Comparison of ENCODE assay signal across 9 cellular contexts in genomic region chr12:64088431-64089349, GRCh38.
A peak's percentile ranks its signal among the peaks of the same experiment; 100 is the strongest.
DNase-seq lines count a peak whose midpoint lies in the region; ATAC-seq and TF ChIP-seq lines count a peak whose summit lies in the region.
"Had no signal": no experiment of that assay in that cellular context is flagged by ENCODE, and none has a peak within 500 bp of the region (broad histone marks: within the 10 kb centered on the region; RNA-seq: fewer than 3 reads in every experiment).

No MANE protein-coding gene starts in this region.

- peak overlapping the region; percentile 73 for H3K27ac ChIP-seq in right cardiac atrium (ENCODE audit: low read length)
- peak overlapping the region; percentile 73 for H3K27ac ChIP-seq in skeletal muscle tissue (ENCODE audit: low read depth, low read length)

- no peak overlapping the region for H3K9ac ChIP-seq in skeletal muscle tissue (ENCODE audit: low read depth in 1 of 3, low read length in 3 of 3)

- no peaks in the 10 kb centered on the region for H3K27me3 ChIP-seq in right cardiac atrium (ENCODE audit: control insufficient read depth, insufficient read depth)
- H3K27me3 ChIP-seq in skeletal muscle tissue (ENCODE audit: control insufficient read depth in 3 of 3, insufficient read depth in 3 of 3, low read length in 3 of 3): no peaks in the 10 kb centered on the region

- no peaks in the 10 kb centered on the region for H3K9me3 ChIP-seq in right cardiac atrium (ENCODE audit: control insufficient read depth, low read length)
- H3K9me3 ChIP-seq in skeletal muscle tissue (ENCODE audit: control insufficient read depth in 3 of 3, low read length in 3 of 3): no peaks in the 10 kb centered on the region

- H3K27me3 Mint-ChIP-seq in WTC11 (ENCODE audit: low read depth): no peaks in the 10 kb centered on the region
- no peaks in the 10 kb centered on the region for H3K27me3 Mint-ChIP-seq in activated CD4-positive, alpha-beta T cell treated with anti-CD3 and anti-CD28 coated beads, Interleukin-2, amount 10 ng/mL, durations not matched to agents 24 days and 14 days

- POLR2A ChIA-PET in WTC11 (lab: Charles Lee): no interaction called here

- peaks cover 25% of the 10 kb centered on the region for H3K4me1 Mint-ChIP-seq in WTC11
- H3K4me1 Mint-ChIP-seq in activated CD4-positive, alpha-beta T cell treated with anti-CD3 and anti-CD28 coated beads, Interleukin-2, amount 10 ng/mL, durations not matched to agents 24 days and 14 days: peaks cover 2% of the 10 kb centered on the region
- H3K4me1 Mint-ChIP-seq: central memory CD8-positive, alpha-beta T cell had no signal

- H3K27ac Mint-ChIP-seq in WTC11: peak overlapping the region; percentile 33
- H3K27ac Mint-ChIP-seq in activated CD4-positive, alpha-beta T cell treated with anti-CD3 and anti-CD28 coated beads, Interleukin-2, amount 10 ng/mL, durations not matched to agents 24 days and 14 days: no peak overlapping the region

- no peaks in the 10 kb centered on the region for H3K36me3 Mint-ChIP-seq in WTC11
- H3K36me3 Mint-ChIP-seq in activated CD4-positive, alpha-beta T cell treated with anti-CD3 and anti-CD28 coated beads, Interleukin-2, amount 10 ng/mL, durations not matched to agents 24 days and 14 days (ENCODE audit: low read depth): no peaks in the 10 kb centered on the region

- H3K36me3 ChIP-seq in skeletal muscle tissue (ENCODE audit: control insufficient read depth in 3 of 3, insufficient read depth in 3 of 3, low read length in 3 of 3): no peaks in the 10 kb centered on the region

- no peak for TF ChIP-seq CTCF in WTC11 (IDR thresholded peaks at IDR 0.05)

- intact Hi-C loops in right cardiac atrium (cut with DNase I): loop anchor here in 3 of 4 donors (10.0 kb wide), 1 partner anchor 244 kb away; the partner anchor contains the start of gene SRGAP1 (in 3 of the 3)
- intact Hi-C loops in activated CD4-positive, alpha-beta T cell treated with anti-CD3 and anti-CD28 coated beads, Interleukin-2, amount 10 ng/mL, durations not matched to agents 24 days and 14 days (cut with micrococcal nuclease): no loop called here

- CTCF ChIA-PET in WTC11 (lab: Charles Lee): no interaction called here

- 20% methylated on average over 12 of the region's 12 CpGs for WGBS in right cardiac atrium

- ATAC-seq in WTC11 (peak; percentile 85), right cardiac atrium (peak; percentile 97 to 98), HG02588 (IDR thresholded peaks at IDR 0.05; ENCODE audit: unreplicated experiment) (no peak)

- DNase-seq in AG20443 (ENCODE audit: low spot score): peak; percentile 83
- peak; percentile 98 for DNase-seq in LHCN-M2 (ENCODE audit: low read depth)
- no peak for DNase-seq in WTC11 (ENCODE audit: low spot score)
- peak in 2 of 3 donors; percentile 33 to 63 for DNase-seq in right cardiac atrium
- no peak for DNase-seq in G401 (ENCODE audit: low spot score)
- DNase-seq in activated CD4-positive, alpha-beta T cell treated with anti-CD3 and anti-CD28 coated beads, Interleukin-2, amount 10 ng/mL, durations not matched to agents 24 days and 14 days: no peak

- H3K4me3 ChIP-seq in right cardiac atrium (ENCODE audit: low read length): no peak overlapping the region
- peak overlapping the region; percentile 23 to 34 (median 23) for H3K4me3 ChIP-seq in skeletal muscle tissue (ENCODE audit: low read length in 3 of 3)

- no peak overlapping the region for H3K4me3 Mint-ChIP-seq in WTC11
- H3K4me3 Mint-ChIP-seq in activated CD4-positive, alpha-beta T cell treated with anti-CD3 and anti-CD28 coated beads, Interleukin-2, amount 10 ng/mL, durations not matched to agents 24 days and 14 days: no peak overlapping the region
- H3K4me3 Mint-ChIP-seq: central memory CD8-positive, alpha-beta T cell had no signal

- H3K9me3 Mint-ChIP-seq in WTC11: no peaks in the 10 kb centered on the region
- H3K9me3 Mint-ChIP-seq in activated CD4-positive, alpha-beta T cell treated with anti-CD3 and anti-CD28 coated beads, Interleukin-2, amount 10 ng/mL, durations not matched to agents 24 days and 14 days: no peaks in the 10 kb centered on the region
- H3K9me3 Mint-ChIP-seq: central memory CD8-positive, alpha-beta T cell had no signal

- H3K4me1 ChIP-seq in right cardiac atrium (ENCODE audit: control insufficient read depth, insufficient read depth, low read length) (peaks cover 6% of the 10 kb centered on the region), skeletal muscle tissue (ENCODE audit: control insufficient read depth in 3 of 3, insufficient read depth in 3 of 3, low read length in 3 of 3) (peaks cover 13 to 19% (median 16%) of the 10 kb centered on the region in 3 donors)

- in situ Hi-C loops in G401 (cut with HindIII; ENCODE audit: low sequenced_read_pairs): no loop called here

TF ChIP-seq in WTC11, 78 proteins besides CTCF, POLR2A, EP300 and RAD21:
- TF ChIP-seq SMAD3 (CRISPR knock-in tag; IDR thresholded peaks at IDR 0.05; ENCODE audit: borderline replicate concordance) (no peak), NFE2L1 (CRISPR knock-in tag; IDR thresholded peaks at IDR 0.05) (no peak), ZNF532 (CRISPR knock-in tag; IDR thresholded peaks at IDR 0.05; ENCODE audit: borderline replicate concordance) (no peak), NFYB (CRISPR knock-in tag; conservative IDR thresholded peaks at IDR 0.05; ENCODE audit: low read depth) (no peak)
- TF ChIP-seq, protein P1, sequence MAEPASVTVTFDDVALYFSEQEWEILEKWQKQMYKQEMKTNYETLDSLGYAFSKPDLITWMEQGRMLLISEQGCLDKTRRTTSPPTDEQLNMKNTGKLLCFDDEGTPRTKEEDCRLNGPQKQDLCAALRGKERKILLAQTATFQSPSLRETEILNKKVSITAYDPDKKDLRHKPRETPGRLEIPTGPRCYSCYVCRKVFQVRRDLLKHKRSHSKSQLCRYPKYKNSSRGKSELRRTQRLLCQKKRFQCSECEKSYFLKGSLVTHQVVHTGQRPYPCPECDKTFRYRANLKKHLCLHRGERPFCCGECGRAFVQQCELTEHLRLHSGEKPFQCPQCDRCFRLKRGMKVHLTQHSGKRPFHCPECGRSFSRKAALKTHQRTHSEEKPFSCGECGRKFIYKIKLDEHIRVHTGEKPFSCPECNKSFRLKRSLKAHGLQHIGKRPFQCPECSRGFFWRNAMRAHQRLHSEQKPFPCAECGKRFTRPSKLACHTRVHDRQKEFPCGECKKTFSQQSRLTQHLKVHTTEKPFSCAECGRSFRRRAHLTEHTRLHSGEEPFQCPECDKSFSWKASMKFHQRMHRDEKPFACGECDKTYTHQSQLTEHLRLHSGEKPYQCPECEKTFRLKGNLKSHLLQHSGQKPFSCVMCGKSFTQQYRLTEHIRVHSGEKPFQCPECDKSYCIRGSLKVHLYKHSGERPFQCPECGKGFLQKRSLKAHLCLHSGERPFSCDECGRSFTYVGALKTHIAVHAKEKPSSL (CRISPR knock-in tag; conservative IDR thresholded peaks at IDR 0.05): no peak
- TF ChIP-seq, protein P2, sequence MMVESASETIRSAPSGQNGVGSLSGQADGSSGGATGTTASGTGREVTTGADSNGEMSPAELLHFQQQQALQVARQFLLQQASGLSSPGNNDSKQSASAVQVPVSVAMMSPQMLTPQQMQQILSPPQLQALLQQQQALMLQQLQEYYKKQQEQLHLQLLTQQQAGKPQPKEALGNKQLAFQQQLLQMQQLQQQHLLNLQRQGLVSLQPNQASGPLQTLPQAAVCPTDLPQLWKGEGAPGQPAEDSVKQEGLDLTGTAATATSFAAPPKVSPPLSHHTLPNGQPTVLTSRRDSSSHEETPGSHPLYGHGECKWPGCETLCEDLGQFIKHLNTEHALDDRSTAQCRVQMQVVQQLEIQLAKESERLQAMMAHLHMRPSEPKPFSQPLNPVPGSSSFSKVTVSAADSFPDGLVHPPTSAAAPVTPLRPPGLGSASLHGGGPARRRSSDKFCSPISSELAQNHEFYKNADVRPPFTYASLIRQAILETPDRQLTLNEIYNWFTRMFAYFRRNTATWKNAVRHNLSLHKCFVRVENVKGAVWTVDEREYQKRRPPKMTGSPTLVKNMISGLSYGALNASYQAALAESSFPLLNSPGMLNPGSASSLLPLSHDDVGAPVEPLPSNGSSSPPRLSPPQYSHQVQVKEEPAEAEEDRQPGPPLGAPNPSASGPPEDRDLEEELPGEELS (CRISPR knock-in tag; IDR thresholded peaks at IDR 0.05): no peak

Comparison
In these comparisons a context has a peak if more than half of its experiments do, and no peak if none do; other contexts are left out.
1. DNase-seq: peak in AG20443 (single experiment), LHCN-M2 (single experiment) and right cardiac atrium (2 of 3); none in WTC11 (single experiment), G401 (single experiment) and activated CD4-positive, alpha-beta T cell treated with anti-CD3 and anti-CD28 coated beads, Interleukin-2, amount 10 ng/mL, durations not matched to agents 24 days and 14 days (single experiment).